1 cellular context compared by ENCODE assay signal in the genomic region with DNA sequence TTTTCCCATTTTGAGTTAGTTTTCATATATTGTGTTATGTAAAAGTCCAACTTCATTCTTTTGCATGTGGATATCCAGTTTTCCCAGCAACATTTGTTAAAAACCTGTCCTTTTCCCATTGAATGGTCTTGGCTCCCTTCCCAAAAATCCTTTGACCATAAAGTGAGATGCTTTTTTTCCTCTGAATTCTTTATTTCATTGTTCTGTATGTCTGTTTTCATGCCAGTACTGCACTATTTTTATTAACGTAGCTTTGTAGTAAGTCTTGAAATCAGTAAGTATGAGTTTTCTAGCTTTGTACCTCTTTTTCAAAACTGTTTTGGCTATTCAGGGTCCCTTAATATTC.
TF ChIP-seq lines count a peak whose summit lies in the region.

No MANE protein-coding gene starts in this region.

TF ChIP-seq in GM23338, 12 proteins besides CTCF, POLR2A, EP300 and RAD21 (continued from another document):
- TF ChIP-seq, protein P1, sequence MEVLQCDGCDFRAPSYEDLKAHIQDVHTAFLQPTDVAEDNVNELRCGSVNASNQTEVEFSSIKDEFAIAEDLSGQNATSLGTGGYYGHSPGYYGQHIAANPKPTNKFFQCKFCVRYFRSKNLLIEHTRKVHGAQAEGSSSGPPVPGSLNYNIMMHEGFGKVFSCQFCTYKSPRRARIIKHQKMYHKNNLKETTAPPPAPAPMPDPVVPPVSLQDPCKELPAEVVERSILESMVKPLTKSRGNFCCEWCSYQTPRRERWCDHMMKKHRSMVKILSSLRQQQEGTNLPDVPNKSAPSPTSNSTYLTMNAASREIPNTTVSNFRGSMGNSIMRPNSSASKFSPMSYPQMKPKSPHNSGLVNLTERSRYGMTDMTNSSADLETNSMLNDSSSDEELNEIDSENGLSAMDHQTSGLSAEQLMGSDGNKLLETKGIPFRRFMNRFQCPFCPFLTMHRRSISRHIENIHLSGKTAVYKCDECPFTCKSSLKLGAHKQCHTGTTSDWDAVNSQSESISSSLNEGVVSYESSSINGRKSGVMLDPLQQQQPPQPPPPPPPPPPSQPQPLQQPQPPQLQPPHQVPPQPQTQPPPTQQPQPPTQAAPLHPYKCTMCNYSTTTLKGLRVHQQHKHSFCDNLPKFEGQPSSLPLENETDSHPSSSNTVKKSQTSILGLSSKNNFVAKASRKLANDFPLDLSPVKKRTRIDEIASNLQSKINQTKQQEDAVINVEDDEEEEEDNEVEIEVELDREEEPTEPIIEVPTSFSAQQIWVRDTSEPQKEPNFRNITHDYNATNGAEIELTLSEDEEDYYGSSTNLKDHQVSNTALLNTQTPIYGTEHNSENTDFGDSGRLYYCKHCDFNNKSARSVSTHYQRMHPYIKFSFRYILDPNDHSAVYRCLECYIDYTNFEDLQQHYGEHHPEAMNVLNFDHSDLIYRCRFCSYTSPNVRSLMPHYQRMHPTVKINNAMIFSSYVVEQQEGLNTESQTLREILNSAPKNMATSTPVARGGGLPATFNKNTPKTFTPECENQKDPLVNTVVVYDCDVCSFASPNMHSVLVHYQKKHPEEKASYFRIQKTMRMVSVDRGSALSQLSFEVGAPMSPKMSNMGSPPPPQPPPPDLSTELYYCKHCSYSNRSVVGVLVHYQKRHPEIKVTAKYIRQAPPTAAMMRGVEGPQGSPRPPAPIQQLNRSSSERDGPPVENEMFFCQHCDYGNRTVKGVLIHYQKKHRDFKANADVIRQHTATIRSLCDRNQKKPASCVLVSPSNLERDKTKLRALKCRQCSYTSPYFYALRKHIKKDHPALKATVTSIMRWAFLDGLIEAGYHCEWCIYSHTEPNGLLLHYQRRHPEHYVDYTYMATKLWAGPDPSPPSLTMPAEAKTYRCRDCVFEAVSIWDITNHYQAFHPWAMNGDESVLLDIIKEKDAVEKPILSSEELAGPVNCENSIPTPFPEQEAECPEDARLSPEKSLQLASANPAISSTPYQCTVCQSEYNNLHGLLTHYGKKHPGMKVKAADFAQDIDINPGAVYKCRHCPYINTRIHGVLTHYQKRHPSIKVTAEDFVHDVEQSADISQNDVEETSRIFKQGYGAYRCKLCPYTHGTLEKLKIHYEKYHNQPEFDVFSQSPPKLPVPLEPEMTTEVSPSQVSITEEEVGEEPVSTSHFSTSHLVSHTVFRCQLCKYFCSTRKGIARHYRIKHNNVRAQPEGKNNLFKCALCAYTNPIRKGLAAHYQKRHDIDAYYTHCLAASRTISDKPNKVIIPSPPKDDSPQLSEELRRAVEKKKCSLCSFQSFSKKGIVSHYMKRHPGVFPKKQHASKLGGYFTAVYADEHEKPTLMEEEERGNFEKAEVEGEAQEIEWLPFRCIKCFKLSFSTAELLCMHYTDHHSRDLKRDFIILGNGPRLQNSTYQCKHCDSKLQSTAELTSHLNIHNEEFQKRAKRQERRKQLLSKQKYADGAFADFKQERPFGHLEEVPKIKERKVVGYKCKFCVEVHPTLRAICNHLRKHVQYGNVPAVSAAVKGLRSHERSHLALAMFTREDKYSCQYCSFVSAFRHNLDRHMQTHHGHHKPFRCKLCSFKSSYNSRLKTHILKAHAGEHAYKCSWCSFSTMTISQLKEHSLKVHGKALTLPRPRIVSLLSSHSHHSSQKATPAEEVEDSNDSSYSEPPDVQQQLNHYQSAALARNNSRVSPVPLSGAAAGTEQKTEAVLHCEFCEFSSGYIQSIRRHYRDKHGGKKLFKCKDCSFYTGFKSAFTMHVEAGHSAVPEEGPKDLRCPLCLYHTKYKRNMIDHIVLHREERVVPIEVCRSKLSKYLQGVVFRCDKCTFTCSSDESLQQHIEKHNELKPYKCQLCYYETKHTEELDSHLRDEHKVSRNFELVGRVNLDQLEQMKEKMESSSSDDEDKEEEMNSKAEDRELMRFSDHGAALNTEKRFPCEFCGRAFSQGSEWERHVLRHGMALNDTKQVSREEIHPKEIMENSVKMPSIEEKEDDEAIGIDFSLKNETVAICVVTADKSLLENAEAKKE (CRISPR knock-in tag; IDR thresholded peaks at IDR 0.05), result no peak
